8 cellular contexts compared by ENCODE assay signal in genomic region chr1:19643602-19644419, GRCh38. TPM values are rescaled to one million over a fixed set of nuclear protein-coding genes. Genes with fewer than 3 reads are reported as not detected.
DNase-seq lines count a peak whose midpoint lies in the region; TF ChIP-seq lines count a peak whose summit lies in the region.

Gene NBL1, plus strand, starts transcription at chr1:19644311. Its CDS starts 10,720 bp downstream, at chr1:19655031.

- H3K27me3 ChIP-seq in endodermal cell (ENCODE audit: control insufficient read depth, insufficient read depth, low read length, poor library complexity, severe bottlenecking) (peaks cover 13% of the 10 kb centered on the region), mesendoderm (ENCODE audit: insufficient read depth, low read length, poor library complexity) (peaks cover 7% of the 10 kb centered on the region)

- peak within 1 kb of the TSS; percentile 73 for H3K23ac ChIP-seq in mesendoderm (ENCODE audit: low read length)

- H3K27ac ChIP-seq in endodermal cell (ENCODE audit: low read depth, low read length) (no peak within 1 kb of the TSS), mesendoderm (ENCODE audit: low read depth, low read length) (no peak within 1 kb of the TSS)

- peak within 1 kb of the TSS; percentile 68 for H3K56ac ChIP-seq in mesendoderm (ENCODE audit: low read length)

- peak within 1 kb of the TSS; percentile 53 for H3K4me3 ChIP-seq in GM12875 (ENCODE audit: low read depth, low read length)
- H3K4me3 ChIP-seq in endodermal cell (ENCODE audit: low read length) = peak within 1 kb of the TSS; percentile 86
- peak within 1 kb of the TSS; percentile 44 for H3K4me3 ChIP-seq in mesendoderm (ENCODE audit: low read length)

- H3K79me2 ChIP-seq in mesendoderm (ENCODE audit: control insufficient read depth, insufficient read depth, low read length) = no peaks in the 10 kb centered on the region

- H3K4me1 ChIP-seq in endodermal cell (ENCODE audit: control insufficient read depth, insufficient read depth, low read length) = peaks cover 11% of the 10 kb centered on the region
- peaks cover 7% of the 10 kb centered on the region for H3K4me1 ChIP-seq in mesendoderm (ENCODE audit: control insufficient read depth, low read depth, low read length)

- H3K9ac ChIP-seq in endodermal cell (ENCODE audit: extremely low read depth, low read length, poor library complexity, severe bottlenecking) (peak within 1 kb of the TSS; percentile 82), mesendoderm (ENCODE audit: low read length) (peak within 1 kb of the TSS; percentile 51)

- no peak within 1 kb of the TSS for H3K4ac ChIP-seq in mesendoderm (ENCODE audit: low read depth, low read length)

- H2BK120ac ChIP-seq in mesendoderm (ENCODE audit: low read depth, low read length) = no peak within 1 kb of the TSS

- H3K4me1 Mint-ChIP-seq in endodermal cell = peaks cover 27% of the 10 kb centered on the region

- H2AK5ac ChIP-seq in mesendoderm (ENCODE audit: low read length) = no peak within 1 kb of the TSS

- H3K4me3 Mint-ChIP-seq in endodermal cell = peak within 1 kb of the TSS; percentile 86

- H3K27me3 Mint-ChIP-seq in endodermal cell (ENCODE audit: insufficient read depth) = peaks cover 43% of the 10 kb centered on the region

- WGBS in endodermal cell (ENCODE audit: insufficient coverage in 1 of 2, insufficient read length in 1 of 2), 2 experiments = 8 to 9% methylated on average over 18 to 94 of the region's 94 CpGs
- WGBS in mesendoderm (ENCODE audit: extremely low coverage, insufficient coverage, low lambda C conversion rate) = no CpG with 5 or more reads among the region's 94 CpGs

- H3K36me3 ChIP-seq in endodermal cell (ENCODE audit: control insufficient read depth, insufficient read depth, low read length) (no peaks in the 10 kb centered on the region), mesendoderm (ENCODE audit: control insufficient read depth, insufficient read depth, low read length) (no peaks in the 10 kb centered on the region)

- peak within 1 kb of the TSS; percentile 88 for H3K4me2 ChIP-seq in mesendoderm (ENCODE audit: low read length)

- no peaks in the 10 kb centered on the region for H3K36me3 Mint-ChIP-seq in endodermal cell (ENCODE audit: low read depth)

- no peaks in the 10 kb centered on the region for H3K79me1 ChIP-seq in mesendoderm (ENCODE audit: low read length)

- H3K9me3 Mint-ChIP-seq in endodermal cell = no peaks in the 10 kb centered on the region

- H4K8ac ChIP-seq in mesendoderm (ENCODE audit: low read depth, low read length) = no peak within 1 kb of the TSS

- DNase-seq in NCI-H1105 (lab: John Stamatoyannopoulos, UW) (peak; percentile 5), endodermal cell (peak; percentile 76), mesendoderm (no peak), OCI-M1 (lab: John Stamatoyannopoulos, UW) (no peak), NOMO-1 (lab: John Stamatoyannopoulos, UW; ENCODE audit: unreplicated experiment in 2 of 2) (no peak)
- peak in 2 of 3 experiments; percentile 40 to 43 for DNase-seq in activated CD8-positive, alpha-beta memory T cell treated with anti-CD3 and anti-CD28 coated beads for 48 hours (ENCODE audit: low read depth in 2 of 3, low spot score in 2 of 3)
- DNase-seq in stimulated activated CD8-positive, alpha-beta memory T cell treated with anti-CD3 and anti-CD28 coated beads, Interleukin-15, amount 100 ng/mL, for 1 hour (ENCODE audit: low read depth) = peak; percentile 39

- H4K5ac ChIP-seq in mesendoderm (ENCODE audit: low read length) = no peak within 1 kb of the TSS

- no peak within 1 kb of the TSS for H2BK5ac ChIP-seq in mesendoderm (ENCODE audit: low read length)

- TF ChIP-seq CTCF in GM12875 (IDR thresholded peaks at IDR 0.05; ENCODE audit: borderline replicate concordance, insufficient read depth, low read depth, low read length) (no peak), endodermal cell (conservative IDR thresholded peaks at IDR 0.05) (no peak)

- H3K18ac ChIP-seq in mesendoderm (ENCODE audit: low read length) = peak within 1 kb of the TSS; percentile 35

- H3K9me3 ChIP-seq in endodermal cell (ENCODE audit: control insufficient read depth, low read length) = no peaks in the 10 kb centered on the region

- no peak within 1 kb of the TSS for H2BK15ac ChIP-seq in mesendoderm (replicated peaks; ENCODE audit: low read depth)

- peak within 1 kb of the TSS; percentile 86 for H3K27ac Mint-ChIP-seq in endodermal cell

RNA-seq across cellular contexts. Expression of gene NBL1, which starts in this region (rescaled TPM):
- 10 to 100 TPM; 13.7 to 32.4 TPM for total RNA-seq in endodermal cell
- 17.1 TPM for polyA plus RNA-seq in endodermal cell (2013, experiment 1 of 2)
- polyA plus RNA-seq in endodermal cell (2013, experiment 2 of 2) = 17.1 TPM
- polyA plus RNA-seq in mesendoderm (2013, experiment 1 of 2) = 4.2 TPM
- polyA plus RNA-seq in mesendoderm (2013, experiment 2 of 2) = 4.6 TPM

Comparison
In these comparisons a context has a peak if more than half of its experiments do, and no peak if none do; other contexts are left out.
1. DNase-seq: peak in NCI-H1105 (single experiment), activated CD8-positive, alpha-beta memory T cell treated with anti-CD3 and anti-CD28 coated beads for 48 hours (2 of 3), endodermal cell (single experiment) and stimulated activated CD8-positive, alpha-beta memory T cell treated with anti-CD3 and anti-CD28 coated beads, Interleukin-15, amount 100 ng/mL, for 1 hour (single experiment); none in mesendoderm (single experiment), OCI-M1 (single experiment) and NOMO-1 (0 of 2).
2. Peak in every context shown above with its lines, with median percentiles within 50 percentile points of each other: H3K4me3 ChIP-seq.